In genomic region chr5:103472820-103473219, GRCh38 we compare ENCODE assay signal across 1 cellular context.
TF ChIP-seq lines count a peak whose summit lies in the region.

No MANE protein-coding gene starts in this region.

TF ChIP-seq in K562, 482 proteins besides CTCF, POLR2A, EP300 and RAD21 (continued from another document and continues in another):
- TF ChIP-seq E4F1 (CRISPR knock-in tag; IDR thresholded peaks at IDR 0.05; ENCODE audit: borderline replicate concordance): no peak
- TF ChIP-seq KDM1A (IDR thresholded peaks at IDR 0.05): peak; percentile 62 to 71; a peak in 3 of 4 replicates
- no peak for TF ChIP-seq SMAD3 (CRISPR knock-in tag; conservative IDR thresholded peaks at IDR 0.05)
- peak; percentile 87 for TF ChIP-seq DPF2 (IDR thresholded peaks at IDR 0.05)
- TF ChIP-seq FOXK2 (conservative IDR thresholded peaks at IDR 0.05 in 1 of 2, IDR thresholded peaks at IDR 0.05 in 1 of 2; ENCODE audit: low read depth in 2 of 2): peak; percentile 57 to 66; a peak in 2 of 4 replicates
- TF ChIP-seq SNIP1 (IDR thresholded peaks at IDR 0.05; ENCODE audit: low read depth): no peak
- no peak for TF ChIP-seq FOXJ3 (CRISPR knock-in tag; IDR thresholded peaks at IDR 0.05)
- no peak for TF ChIP-seq ZNF766 (CRISPR knock-in tag; conservative IDR thresholded peaks at IDR 0.05)
- TF ChIP-seq CHCHD3 (CRISPR knock-in tag; IDR thresholded peaks at IDR 0.05): no peak
- TF ChIP-seq TAF9B (IDR thresholded peaks at IDR 0.05; ENCODE audit: partially characterized antibody): peak; percentile 37
- TF ChIP-seq PRDM10 (IDR thresholded peaks at IDR 0.05; ENCODE audit: partially characterized antibody): no peak
- TF ChIP-seq ZNF76 (CRISPR knock-in tag; IDR thresholded peaks at IDR 0.05; ENCODE audit: borderline replicate concordance): no peak
- no peak for TF ChIP-seq PTRF (tag; IDR thresholded peaks at IDR 0.05)
- no peak for TF ChIP-seq MAZ (CRISPR knock-in tag; conservative IDR thresholded peaks at IDR 0.05 in 1 of 2, IDR thresholded peaks at IDR 0.05 in 1 of 2)
- no peak for TF ChIP-seq ZNF551 (CRISPR knock-in tag; IDR thresholded peaks at IDR 0.05)
- TF ChIP-seq ZBTB26 (CRISPR knock-in tag; IDR thresholded peaks at IDR 0.05): no peak
- peak; percentile 74 for TF ChIP-seq NCOR1 (IDR thresholded peaks at IDR 0.05)
- no peak for TF ChIP-seq BRCA1 (IDR thresholded peaks at IDR 0.05)
- TF ChIP-seq BRCA1 (CRISPR knock-in tag; IDR thresholded peaks at IDR 0.05): no peak
- no peak for TF ChIP-seq PRPF4 (IDR thresholded peaks at IDR 0.05; ENCODE audit: insufficient read depth, low read depth, low read length, poor library complexity, severe bottlenecking)
- TF ChIP-seq CAMTA2 (CRISPR knock-in tag; conservative IDR thresholded peaks at IDR 0.05): no peak
- no peak for TF ChIP-seq TARDBP (IDR thresholded peaks at IDR 0.05)
- no peak for TF ChIP-seq ZNF174 (CRISPR knock-in tag; IDR thresholded peaks at IDR 0.05)
- TF ChIP-seq POU5F1 (IDR thresholded peaks at IDR 0.05; ENCODE audit: borderline replicate concordance, low read depth, low read length, partially characterized antibody): no peak
- no peak for TF ChIP-seq POLR3A (IDR thresholded peaks at IDR 0.05; ENCODE audit: borderline replicate concordance, extremely low read depth, insufficient read depth, insufficient read length)
- TF ChIP-seq ILK (tag; IDR thresholded peaks at IDR 0.05; ENCODE audit: borderline replicate concordance, low read depth): no peak
- TF ChIP-seq HES1 (IDR thresholded peaks at IDR 0.05; ENCODE audit: low read depth): no peak
- no peak for TF ChIP-seq MYNN (IDR thresholded peaks at IDR 0.05)
- no peak for TF ChIP-seq MYNN (CRISPR knock-in tag; IDR thresholded peaks at IDR 0.05)
- TF ChIP-seq NFIC (IDR thresholded peaks at IDR 0.05): peak; percentile 72
- TF ChIP-seq ZBTB34 (CRISPR knock-in tag; IDR thresholded peaks at IDR 0.05): no peak
- TF ChIP-seq ZNF134 (CRISPR knock-in tag; conservative IDR thresholded peaks at IDR 0.05): no peak
- no peak for TF ChIP-seq KDM5B (IDR thresholded peaks at IDR 0.05; ENCODE audit: insufficient replicate concordance, low read depth, low read length)
- TF ChIP-seq ZNF586 (CRISPR knock-in tag; conservative IDR thresholded peaks at IDR 0.05): no peak
- TF ChIP-seq NR2C1 (IDR thresholded peaks at IDR 0.05): peak; percentile 48; the same call in 1 of the 2 replicates
- peak; percentile 89 for TF ChIP-seq NR2C1 (tag; IDR thresholded peaks at IDR 0.05)
- TF ChIP-seq POLR3G (IDR thresholded peaks at IDR 0.05; ENCODE audit: extremely low read depth, insufficient read length, insufficient replicate concordance): no peak
- no peak for TF ChIP-seq ZNF696 (CRISPR knock-in tag; conservative IDR thresholded peaks at IDR 0.05)
- no peak for TF ChIP-seq GABPB1 (CRISPR knock-in tag; IDR thresholded peaks at IDR 0.05)
- no peak for TF ChIP-seq ZBTB12 (CRISPR knock-in tag; IDR thresholded peaks at IDR 0.05)
- peak; percentile 82 for TF ChIP-seq ATF7 (IDR thresholded peaks at IDR 0.05)
- TF ChIP-seq ASH1L (IDR thresholded peaks at IDR 0.05; ENCODE audit: borderline replicate concordance, low read depth, partially characterized antibody): no peak
- peak; percentile 81 for TF ChIP-seq ZEB2 (IDR thresholded peaks at IDR 0.05)
- no peak for TF ChIP-seq USF2 (CRISPR knock-in tag; IDR thresholded peaks at IDR 0.05)
- no peak for TF ChIP-seq ETV6 (IDR thresholded peaks at IDR 0.05; ENCODE audit: borderline replicate concordance in 1 of 2, low read depth in 2 of 2, low read length in 1 of 2)
- TF ChIP-seq ETV6 (CRISPR knock-in tag; IDR thresholded peaks at IDR 0.05; ENCODE audit: borderline replicate concordance): no peak
- no peak for TF ChIP-seq NCOA4 (IDR thresholded peaks at IDR 0.05; ENCODE audit: partially characterized antibody)
- TF ChIP-seq ZNF408 (CRISPR knock-in tag; IDR thresholded peaks at IDR 0.05; ENCODE audit: low read depth): no peak
- no peak for TF ChIP-seq RREB1 (CRISPR knock-in tag; IDR thresholded peaks at IDR 0.05)
- no peak for TF ChIP-seq PCBP1 (IDR thresholded peaks at IDR 0.05; ENCODE audit: low read depth, low read length, poor library complexity, severe bottlenecking)
- no peak for TF ChIP-seq SIRT6 (IDR thresholded peaks at IDR 0.05; ENCODE audit: low read depth, low read length)
- peak; percentile 83 for TF ChIP-seq SMARCA4 (IDR thresholded peaks at IDR 0.05)
- TF ChIP-seq EHMT2 (IDR thresholded peaks at IDR 0.05): peak; percentile 84
- TF ChIP-seq RCOR1 (IDR thresholded peaks at IDR 0.05; ENCODE audit: borderline replicate concordance in 1 of 2, low read depth in 2 of 2, low read length in 2 of 2): peak in 1 of 2 experiments; percentile 89; a peak in 2 of 4 replicates
- TF ChIP-seq ZNF507 (tag; conservative IDR thresholded peaks at IDR 0.05): no peak
- no peak for TF ChIP-seq EWSR1 (IDR thresholded peaks at IDR 0.05; ENCODE audit: borderline replicate concordance, low read depth, partially characterized antibody)
- peak; percentile 85 for TF ChIP-seq C11orf30 (IDR thresholded peaks at IDR 0.05; ENCODE audit: low read depth)
